Comparison of ENCODE assay signal across 21 cellular contexts in the genomic region with DNA sequence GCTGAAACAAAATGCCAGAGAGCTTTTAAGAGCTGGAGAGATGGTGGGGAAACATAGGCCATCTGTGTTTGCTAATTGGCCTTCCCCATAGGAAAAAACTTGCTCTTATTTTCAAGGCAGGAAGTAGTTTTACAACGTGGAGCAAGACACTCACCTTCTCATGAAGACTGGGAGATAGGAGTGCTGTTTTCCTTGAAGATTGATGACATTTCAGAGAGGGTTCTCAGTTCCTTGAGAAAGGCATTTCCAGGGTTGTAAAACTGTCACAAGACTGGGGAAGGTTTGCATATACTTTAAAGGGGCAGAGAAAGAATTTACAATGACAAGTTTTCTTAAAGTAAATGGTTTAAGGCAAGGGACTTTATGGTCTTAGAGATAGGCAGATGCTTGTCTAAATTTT.
"Had no signal": no experiment of that assay in that cellular context is flagged by ENCODE, and none has a peak within 500 bp of the region (broad histone marks: within the 10 kb centered on the region; RNA-seq: fewer than 3 reads in every experiment).

No MANE protein-coding gene starts in this region.

- H3K4me3 Mint-ChIP-seq: natural killer cell; stimulated activated naive B cell treated with anti-CD40 and anti-IgM and Interleukin-4, amounts not matched to agents 10 μg/mL and 1 μg/mL and 100 μg/mL, for 72 hours; stimulated activated naive CD8-positive, alpha-beta T cell treated with anti-CD3 and anti-CD28 coated beads, Interleukin-15, Interleukin-2, amounts not matched to agents 100 ng/mL and 50 ng/mL, for 24 hours had no signal

- H3K27ac Mint-ChIP-seq: natural killer cell; stimulated activated naive B cell treated with anti-CD40 and anti-IgM and Interleukin-4, amounts not matched to agents 10 μg/mL and 1 μg/mL and 100 μg/mL, for 72 hours; stimulated activated naive CD8-positive, alpha-beta T cell treated with anti-CD3 and anti-CD28 coated beads, Interleukin-15, Interleukin-2, amounts not matched to agents 100 ng/mL and 50 ng/mL, for 24 hours had no signal

- H3K36me3 Mint-ChIP-seq: natural killer cell; stimulated activated naive B cell treated with anti-CD40 and anti-IgM and Interleukin-4, amounts not matched to agents 10 μg/mL and 1 μg/mL and 100 μg/mL, for 72 hours had no signal

- H3K4me1 Mint-ChIP-seq: natural killer cell; stimulated activated naive B cell treated with anti-CD40 and anti-IgM and Interleukin-4, amounts not matched to agents 10 μg/mL and 1 μg/mL and 100 μg/mL, for 72 hours had no signal

- DNase-seq: cerebellar nuclear complex; dorsolateral prefrontal cortex; effector CD4-positive, alpha-beta T cell; foreskin fibroblast; gastrocnemius medialis; head of caudate nucleus; hippocampal formation; kidney glomerular epithelial cell; left colon; left ventricle myocardium superior; lower lobe of right lung; natural killer cell; nucleus accumbens; psoas muscle; right cardiac atrium; stimulated activated CD4-positive, alpha-beta T cell treated with anti-CD3 and anti-CD28 coated beads, Interleukin-15, amount 100 ng/mL, for 24 hours; stimulated activated CD4-positive, alpha-beta T cell treated with anti-CD3 and anti-CD28 coated beads, Interleukin-2, amount 100 ng/mL, for 48 hours; stimulated activated naive B cell treated with anti-CD40 and anti-IgM and Interleukin-4, amounts not matched to agents 10 μg/mL and 1 μg/mL and 100 μg/mL, for 72 hours; upper lobe of right lung; uterus had no signal

- ATAC-seq: gastrocnemius medialis; left colon; left ventricle myocardium superior; natural killer cell; psoas muscle; right cardiac atrium; stimulated activated naive B cell treated with anti-CD40 and anti-IgM and Interleukin-4, amounts not matched to agents 10 μg/mL and 1 μg/mL and 100 μg/mL, for 72 hours; upper lobe of right lung had no signal

- H3K27me3 Mint-ChIP-seq: stimulated activated naive B cell treated with anti-CD40 and anti-IgM and Interleukin-4, amounts not matched to agents 10 μg/mL and 1 μg/mL and 100 μg/mL, for 72 hours; stimulated activated naive CD8-positive, alpha-beta T cell treated with anti-CD3 and anti-CD28 coated beads, Interleukin-15, Interleukin-2, amounts not matched to agents 100 ng/mL and 50 ng/mL, for 24 hours had no signal
